ENCODE assay signal across 13 cellular contexts in genomic region chr11:59208956-59209355, GRCh38. TPM values are rescaled to one million over a fixed set of nuclear protein-coding genes. Genes with fewer than 3 reads are reported as not detected.
DNase-seq lines count a peak whose midpoint lies in the region; ATAC-seq lines count a peak whose summit lies in the region.
"Had no signal": no experiment of that assay in that cellular context is flagged by ENCODE, and none has a peak within 500 bp of the region (broad histone marks: within the 10 kb centered on the region; RNA-seq: fewer than 3 reads in every experiment).

No MANE protein-coding gene starts in this region.

- no peaks in the 10 kb centered on the region for H3K36me3 Mint-ChIP-seq in activated T-cell treated with anti-CD3 and anti-CD28 coated beads, Interleukin-2, amount 50 U/mL, for 72 hours (ENCODE audit: insufficient read depth in 2 of 2)
- H3K36me3 Mint-ChIP-seq in activated T-cell treated with anti-CD3 and anti-CD28 coated beads, Interleukin-2, amount 50 U/mL, for 24 hours (ENCODE audit: low read depth) = no peaks in the 10 kb centered on the region

- DNase-seq in activated T-cell treated with anti-CD3 and anti-CD28 coated beads, Interleukin-2, amount 50 U/mL, for 72 hours = peak in 1 of 2 donors; percentile 10
- DNase-seq in activated T-cell treated with anti-CD3 and anti-CD28 coated beads, Interleukin-2, amount 50 U/mL, for 24 hours = no peak
- DNase-seq in Karpas-422 (peak; percentile 46), iris pigment epithelial cell (ENCODE audit: low read depth) (peak; percentile 69), NCI-H510A treated with DMSO at 0.1 percent for 48 hours (lab: John Stamatoyannopoulos, UW) (no peak), MV-4-11 (lab: John Stamatoyannopoulos, UW) (no peak)
- DNase-seq in stimulated activated naive CD8-positive, alpha-beta T cell treated with anti-CD3 and anti-CD28 coated beads, Interleukin-15, Interleukin-2, amounts not matched to agents 100 U/mL and 50 U/mL, for 24 hours = no peak
- DNase-seq: adrenal gland, NCI-H1417 treated with DMSO at 0.1 percent for 48 hours, NCI-H510A, T-helper 9 cell, trophoblast cell had no signal

- H3K4me3 Mint-ChIP-seq in activated T-cell treated with anti-CD3 and anti-CD28 coated beads, Interleukin-2, amount 50 U/mL, for 72 hours = no peak overlapping the region
- H3K4me3 Mint-ChIP-seq in activated T-cell treated with anti-CD3 and anti-CD28 coated beads, Interleukin-2, amount 50 U/mL, for 24 hours = no peak overlapping the region

- H3K27ac ChIP-seq in Karpas-422 (ENCODE audit: low read length) = peak overlapping the region; percentile 80
- H3K27ac ChIP-seq: adrenal gland had no signal

- H4K20me1 ChIP-seq in Karpas-422 (ENCODE audit: insufficient read depth, low read depth, low read length) = no peaks in the 10 kb centered on the region

- H3K27me3 ChIP-seq in Karpas-422 (ENCODE audit: low read length) = no peaks in the 10 kb centered on the region
- H3K27me3 ChIP-seq: adrenal gland had no signal

- peaks cover 41% of the 10 kb centered on the region for H3K27me3 Mint-ChIP-seq in activated T-cell treated with anti-CD3 and anti-CD28 coated beads, Interleukin-2, amount 50 U/mL, for 72 hours (ENCODE audit: low read depth)
- H3K27me3 Mint-ChIP-seq in activated T-cell treated with anti-CD3 and anti-CD28 coated beads, Interleukin-2, amount 50 U/mL, for 24 hours = peaks cover 60% of the 10 kb centered on the region

- peak overlapping the region; percentile 60 for H3K4me2 ChIP-seq in Karpas-422 (ENCODE audit: low read depth, low read length, poor library complexity, severe bottlenecking)

- H3K36me3 ChIP-seq in Karpas-422 (ENCODE audit: insufficient read depth, low read length) = no peaks in the 10 kb centered on the region

- peaks cover 67% of the 10 kb centered on the region for H3K4me1 ChIP-seq in Karpas-422 (ENCODE audit: low read length)

- H3K9me2 ChIP-seq in Karpas-422 (replicated peaks; ENCODE audit: insufficient read depth, low read length) = no peaks in the 10 kb centered on the region

- peak overlapping the region; percentile 55 for H3K9ac ChIP-seq in Karpas-422 (ENCODE audit: low read length)

- peaks cover 31% of the 10 kb centered on the region for H3K4me1 Mint-ChIP-seq in activated T-cell treated with anti-CD3 and anti-CD28 coated beads, Interleukin-2, amount 50 U/mL, for 72 hours (ENCODE audit: low read depth)
- H3K4me1 Mint-ChIP-seq in activated T-cell treated with anti-CD3 and anti-CD28 coated beads, Interleukin-2, amount 50 U/mL, for 24 hours (ENCODE audit: low read depth) = peaks cover 36% of the 10 kb centered on the region

- peak; percentile 57 to 64 for ATAC-seq in activated T-cell treated with anti-CD3 and anti-CD28 coated beads, Interleukin-2, amount 50 U/mL, for 72 hours (replicated peaks in 1 of 2)
- peak; percentile 77 for ATAC-seq in stimulated activated naive CD8-positive, alpha-beta T cell treated with anti-CD3 and anti-CD28 coated beads, Interleukin-15, Interleukin-2, amounts not matched to agents 100 U/mL and 50 U/mL, for 24 hours
- ATAC-seq in HG03432 (IDR thresholded peaks at IDR 0.05; ENCODE audit: unreplicated experiment) = no peak

- no peaks in the 10 kb centered on the region for H3K9me3 Mint-ChIP-seq in activated T-cell treated with anti-CD3 and anti-CD28 coated beads, Interleukin-2, amount 50 U/mL, for 72 hours
- H3K9me3 Mint-ChIP-seq in activated T-cell treated with anti-CD3 and anti-CD28 coated beads, Interleukin-2, amount 50 U/mL, for 24 hours = no peaks in the 10 kb centered on the region

- H3K27ac Mint-ChIP-seq in activated T-cell treated with anti-CD3 and anti-CD28 coated beads, Interleukin-2, amount 50 U/mL, for 72 hours = no peak overlapping the region
- H3K27ac Mint-ChIP-seq in activated T-cell treated with anti-CD3 and anti-CD28 coated beads, Interleukin-2, amount 50 U/mL, for 24 hours = no peak overlapping the region

- H2AFZ ChIP-seq in Karpas-422 (ENCODE audit: low read length) = no peak overlapping the region

- H3K79me2 ChIP-seq in Karpas-422 (ENCODE audit: low read length) = no peaks in the 10 kb centered on the region

- H3K4me3 ChIP-seq in Karpas-422 (ENCODE audit: low read length) = peak overlapping the region; percentile 56; the same call in 1 of the 2 replicates

- no peaks in the 10 kb centered on the region for H3K9me3 ChIP-seq in Karpas-422 (ENCODE audit: low read length)
- H3K9me3 ChIP-seq: adrenal gland had no signal

RNA-seq across cellular contexts. Expression of gene MPEG1, which starts 3.8 kb away (rescaled TPM):
- under 1 TPM in 1 of 2 donors, not detected in 1; 0.05 TPM for total RNA-seq in activated T-cell treated with anti-CD3 and anti-CD28 coated beads, Interleukin-2, amount 50 U/mL, for 72 hours
- 59.6 and 80.0 TPM in 2 replicates for total RNA-seq in Karpas-422 (2014; rRNA removed; shearing (Covaris generic); ENCODE audit: low replicate concordance)

RNA-seq across cellular contexts. Expression of gene DTX4, which starts 37.0 kb away (rescaled TPM):
- under 1 TPM in 1 of 2 donors, not detected in 1; 0.70 TPM for total RNA-seq in activated T-cell treated with anti-CD3 and anti-CD28 coated beads, Interleukin-2, amount 50 U/mL, for 72 hours
- total RNA-seq in Karpas-422 (2014; rRNA removed; shearing (Covaris generic); ENCODE audit: low replicate concordance) = 8.4 and 9.2 TPM in 2 replicates

Comparison
In these comparisons a context has a peak if more than half of its experiments do, and no peak if none do; other contexts are left out.
1. DNase-seq: peak in Karpas-422 (single experiment) and iris pigment epithelial cell (single experiment); none in activated T-cell treated with anti-CD3 and anti-CD28 coated beads, Interleukin-2, amount 50 U/mL, for 24 hours (single experiment), stimulated activated naive CD8-positive, alpha-beta T cell treated with anti-CD3 and anti-CD28 coated beads, Interleukin-15, Interleukin-2, amounts not matched to agents 100 U/mL and 50 U/mL, for 24 hours (single experiment), NCI-H510A treated with DMSO at 0.1 percent for 48 hours (single experiment) and MV-4-11 (single experiment).
2. RNA of gene MPEG1, which starts 3.8 kb away (total RNA-seq): 59.6 to 80.0 TPM in Karpas-422; 0.05 TPM in activated T-cell treated with anti-CD3 and anti-CD28 coated beads, Interleukin-2, amount 50 U/mL, for 72 hours; every median in the first group is over 10 times any median in the second.